ENCODE assay signal across 21 cellular contexts in genomic region chr11:68014966-68015447, GRCh38. TPM values are rescaled to one million over a fixed set of nuclear protein-coding genes. Genes with fewer than 3 reads are reported as not detected.
DNase-seq lines count a peak whose midpoint lies in the region; ATAC-seq, FAIRE-seq and TF ChIP-seq lines count a peak whose summit lies in the region.
"Had no signal": no experiment of that assay in that cellular context is flagged by ENCODE, and none has a peak within 500 bp of the region (broad histone marks: within the 10 kb centered on the region; RNA-seq: fewer than 3 reads in every experiment).

No MANE protein-coding gene starts in this region.

- no peak for DNase-seq in A549 (ENCODE audit: low read depth in 1 of 2, low spot score in 1 of 2)
- DNase-seq in Peyer's patch, result no peak
- no peak for DNase-seq in epithelial cell of proximal tubule (ENCODE audit: low read depth)
- no peak for DNase-seq in osteoblast (ENCODE audit: insufficient read length, low spot score, missing footprints)
- no peak for DNase-seq in activated T-helper 1 cell treated with anti-CD3 and anti-CD28 coated beads, Interleukin-12 subunit alpha, Interleukin-12 subunit beta, Interleukin-2, Interleukin-4 antibody, amounts not matched to agents 30 ng/mL and 10 ng/mL and 1 ng/mL, durations not matched to agents 14 hours and 24 hours and 36 hours (ENCODE audit: low spot score)
- no peak for DNase-seq in D341Med (ENCODE audit: low spot score)
- no peak for DNase-seq in WERI-Rb-1
- DNase-seq: activated CD4-positive, CD25-positive, alpha-beta regulatory T cell treated with anti-CD3 and anti-CD28 coated beads, Interleukin-2, amount 50 U/mL, for 72 hours; activated gamma-delta T cell treated with Interleukin-2 at 50 U/mL for 16 hours; CD8-positive, alpha-beta memory T cell; head of caudate nucleus; NCI-H1105; Right ventricle myocardium superior; stimulated activated CD4-positive, alpha-beta T cell treated with anti-CD3 and anti-CD28 coated beads, Interleukin-4, amount 100 ng/mL, for 1 hour; stimulated activated CD8-positive, alpha-beta memory T cell treated with anti-CD3 and anti-CD28 coated beads, Interleukin-4, amount 100 ng/mL, for 48 hours; T-helper 17 cell had no signal

- H3K4me2 ChIP-seq in A549 (peak overlapping the region; percentile 96), osteoblast (ENCODE audit: insufficient read depth, low read length) (no peak overlapping the region)

- peak overlapping the region; percentile 99 to 100 for H3K27ac ChIP-seq in A549
- H3K27ac ChIP-seq in Peyer's patch, result peak overlapping the region in 3 of 4 donors; percentile 59 to 91 (median 79)
- H3K27ac ChIP-seq in osteoblast (ENCODE audit: low read depth, low read length), result peak overlapping the region; percentile 82
- no peak overlapping the region for H3K27ac ChIP-seq in WERI-Rb-1

- CTCF ChIA-PET in A549 (lab: Yijun Ruan, JAX), result interaction anchor here (1.0 to 3.9 kb wide), 7 partner anchors 7 to 194 kb away, joined by 3 to 23 read pairs (median 4); no protein-coding TSS in a partner anchor

- H3K36me3 ChIP-seq in Peyer's patch, result no peaks in the 10 kb centered on the region
- H3K36me3 ChIP-seq in osteoblast (ENCODE audit: insufficient read depth, low read length), result peaks cover 5% of the 10 kb centered on the region
- no peaks in the 10 kb centered on the region for H3K36me3 ChIP-seq in WERI-Rb-1
- H3K36me3 ChIP-seq: thyroid gland had no signal

- H3K4me1 ChIP-seq in A549, result peaks cover 84% of the 10 kb centered on the region
- peaks cover 4 to 48% (median 5%) of the 10 kb centered on the region in 4 donors for H3K4me1 ChIP-seq in Peyer's patch
- H3K4me1 ChIP-seq in osteoblast (ENCODE audit: insufficient read depth, low read length), result peaks cover 52% of the 10 kb centered on the region

- TF ChIP-seq CTCF in A549 (IDR thresholded peaks at IDR 0.05) (no peak), Peyer's patch (IDR thresholded peaks at IDR 0.05) (peak in 1 of 6 experiments; percentile 1), epithelial cell of proximal tubule (conservative IDR thresholded peaks at IDR 0.05; ENCODE audit: low read depth, low read length) (no peak), osteoblast (IDR thresholded peaks at IDR 0.05; ENCODE audit: extremely low read depth, low read depth, low read length) (no peak), WERI-Rb-1 (IDR thresholded peaks at IDR 0.05; ENCODE audit: low read depth, low read length) (no peak)

- no peaks in the 10 kb centered on the region for H3K9me3 ChIP-seq in A549
- H3K9me3 ChIP-seq in Peyer's patch, result no peaks in the 10 kb centered on the region
- no peaks in the 10 kb centered on the region for H3K9me3 ChIP-seq in osteoblast (ENCODE audit: low read depth, low read length)
- H3K9me3 ChIP-seq in WERI-Rb-1 (ENCODE audit: severe bottlenecking), result no peaks in the 10 kb centered on the region
- H3K9me3 ChIP-seq: thyroid gland had no signal

- H2AFZ ChIP-seq in osteoblast (ENCODE audit: low read length), result no peak overlapping the region

- no peak overlapping the region for H3K4me3 Mint-ChIP-seq in activated T-helper 1 cell treated with anti-CD3 and anti-CD28 coated beads, Interleukin-12 subunit alpha, Interleukin-12 subunit beta, Interleukin-2, Interleukin-4 antibody, amounts not matched to agents 30 ng/mL and 10 ng/mL and 1 ng/mL, durations not matched to agents 14 hours and 24 hours and 36 hours
- H3K4me3 Mint-ChIP-seq: CD8-positive, alpha-beta memory T cell; T-helper 17 cell had no signal

- H4K20me1 ChIP-seq in osteoblast (ENCODE audit: insufficient read depth, low read length), result no peaks in the 10 kb centered on the region

- H3K9me3 Mint-ChIP-seq in activated T-helper 1 cell treated with anti-CD3 and anti-CD28 coated beads, Interleukin-12 subunit alpha, Interleukin-12 subunit beta, Interleukin-2, Interleukin-4 antibody, amounts not matched to agents 30 ng/mL and 10 ng/mL and 1 ng/mL, durations not matched to agents 14 hours and 24 hours and 36 hours, result no peaks in the 10 kb centered on the region
- H3K9me3 Mint-ChIP-seq: CD8-positive, alpha-beta memory T cell had no signal

- no peak for TF ChIP-seq EP300 in A549 (IDR thresholded peaks at IDR 0.05)

- H3K27me3 ChIP-seq in Peyer's patch (no peaks in the 10 kb centered on the region), osteoblast (ENCODE audit: insufficient read depth, low read length) (no peaks in the 10 kb centered on the region), WERI-Rb-1 (ENCODE audit: insufficient read depth, low read depth, severe bottlenecking) (no peaks in the 10 kb centered on the region)
- H3K27me3 ChIP-seq: thyroid gland had no signal

- no peaks in the 10 kb centered on the region for H3K27me3 Mint-ChIP-seq in activated T-helper 1 cell treated with anti-CD3 and anti-CD28 coated beads, Interleukin-12 subunit alpha, Interleukin-12 subunit beta, Interleukin-2, Interleukin-4 antibody, amounts not matched to agents 30 ng/mL and 10 ng/mL and 1 ng/mL, durations not matched to agents 14 hours and 24 hours and 36 hours (ENCODE audit: insufficient read depth)

- WGBS in A549 (ENCODE audit: missing lambda C conversion rate), result 0% methylated on average over 2 of the region's 18 CpGs

- ATAC-seq in A549 (no peak), HG02973 (IDR thresholded peaks at IDR 0.05; ENCODE audit: unreplicated experiment) (no peak)
- ATAC-seq: right cardiac atrium had no signal

- peaks cover 32% of the 10 kb centered on the region for H3K79me2 ChIP-seq in osteoblast (ENCODE audit: insufficient read depth, low read length)

- intact Hi-C loops in activated T-helper 1 cell treated with anti-CD3 and anti-CD28 coated beads, Interleukin-12 subunit alpha, Interleukin-12 subunit beta, Interleukin-2, Interleukin-4 antibody, amounts not matched to agents 30 ng/mL and 10 ng/mL and 1 ng/mL, durations not matched to agents 14 hours and 24 hours and 36 hours (cut with micrococcal nuclease), result no loop called here

- no peak for TF ChIP-seq RAD21 in A549 (conservative IDR thresholded peaks at IDR 0.05 in 1 of 2, IDR thresholded peaks at IDR 0.05 in 1 of 2)

- FAIRE-seq in A549 (lab: Jason Lieb, UNC), result no peak
- FAIRE-seq: A204.1, colon had no signal

- H3K27ac Mint-ChIP-seq in activated T-helper 1 cell treated with anti-CD3 and anti-CD28 coated beads, Interleukin-12 subunit alpha, Interleukin-12 subunit beta, Interleukin-2, Interleukin-4 antibody, amounts not matched to agents 30 ng/mL and 10 ng/mL and 1 ng/mL, durations not matched to agents 14 hours and 24 hours and 36 hours, result no peak overlapping the region
- H3K27ac Mint-ChIP-seq: T-helper 17 cell had no signal

- H3K4me3 ChIP-seq in A549, result peak overlapping the region; percentile 20; the same call in 2 of the 3 replicates
- H3K4me3 ChIP-seq in Peyer's patch, result peak overlapping the region in 1 of 4 donors; percentile 2
- H3K4me3 ChIP-seq in epithelial cell of proximal tubule (ENCODE audit: low read depth, low read length), result peak overlapping the region; percentile 15
- H3K4me3 ChIP-seq in osteoblast (ENCODE audit: insufficient read depth, low read length), result no peak overlapping the region
- H3K4me3 ChIP-seq in WERI-Rb-1 (ENCODE audit: low read depth, low read length), result no peak overlapping the region
- H3K4me3 ChIP-seq: thyroid gland had no signal

- no peaks in the 10 kb centered on the region for H3K36me3 Mint-ChIP-seq in activated T-helper 1 cell treated with anti-CD3 and anti-CD28 coated beads, Interleukin-12 subunit alpha, Interleukin-12 subunit beta, Interleukin-2, Interleukin-4 antibody, amounts not matched to agents 30 ng/mL and 10 ng/mL and 1 ng/mL, durations not matched to agents 14 hours and 24 hours and 36 hours (ENCODE audit: low read depth)
- H3K36me3 Mint-ChIP-seq: CD8-positive, alpha-beta memory T cell had no signal

- H3K4me1 Mint-ChIP-seq in activated T-helper 1 cell treated with anti-CD3 and anti-CD28 coated beads, Interleukin-12 subunit alpha, Interleukin-12 subunit beta, Interleukin-2, Interleukin-4 antibody, amounts not matched to agents 30 ng/mL and 10 ng/mL and 1 ng/mL, durations not matched to agents 14 hours and 24 hours and 36 hours (ENCODE audit: low read depth), result no peaks in the 10 kb centered on the region
- H3K4me1 Mint-ChIP-seq: CD8-positive, alpha-beta memory T cell had no signal

- POLR2A ChIA-PET in A549 (lab: Yijun Ruan, JAX), result interaction anchor here (1.0 to 3.8 kb wide), 7 partner anchors 12 to 28 kb away, joined by 3 to 37 read pairs (median 7); partner anchors contain the start of gene NDUFS8

- TF ChIP-seq POLR2A in A549 (IDR thresholded peaks at IDR 0.05; ENCODE audit: low read length), result peak; percentile 33; the same call in 1 of the 2 replicates
- no peak for TF ChIP-seq POLR2A in Peyer's patch (IDR thresholded peaks at IDR 0.05)

RNA-seq across cellular contexts. Expression of gene ALDH3B1, which starts 4.9 kb away (rescaled TPM):
- polyA plus RNA-seq in A549 (2011; rRNA removed), result 109 and 130 TPM in 2 replicates
- polyA plus RNA-seq in A549 (2012; cell fraction: cytosol; rRNA removed), result 155 and 214 TPM in 2 replicates
- polyA plus RNA-seq in A549 (2012; cell fraction: nucleus; rRNA removed), result 236 and 305 TPM in 2 replicates
- 93.7 to 104 TPM (median 94.4 TPM) in 3 replicates for polyA plus RNA-seq in A549 (2017; fragmentation: RNase III; extraction: RNeasy Plus Mini Kit Qiagen cat#74134 plus additional on column Dnase treatment)
- 46.0 and 65.0 TPM in 2 replicates for polyA minus RNA-seq in A549 (2011; rRNA and poly(A)+ RNA removed)
- 10 to 100 TPM; 14.9 to 53.5 (median 37.0) TPM for total RNA-seq in Peyer's patch
- 3.9 and 4.4 TPM in 2 replicates for total RNA-seq in epithelial cell of proximal tubule
- 59.5 and 63.0 TPM in 2 replicates for total RNA-seq in osteoblast
- total RNA-seq in activated T-helper 1 cell treated with anti-CD3 and anti-CD28 coated beads, Interleukin-12 subunit alpha, Interleukin-12 subunit beta, Interleukin-2, Interleukin-4 antibody, amounts not matched to agents 30 ng/mL and 10 ng/mL and 1 ng/mL, durations not matched to agents 14 hours and 24 hours and 36 hours, result not detected in 2 replicates

RNA-seq across cellular contexts. Expression of gene UNC93B1, which starts 11.1 kb away (rescaled TPM):
- 49.4 and 55.5 TPM in 2 replicates for polyA plus RNA-seq in A549 (2011; rRNA removed)
- polyA plus RNA-seq in A549 (2012; cell fraction: cytosol; rRNA removed), result 69.3 and 103 TPM in 2 replicates
- 270 and 373 TPM in 2 replicates for polyA plus RNA-seq in A549 (2012; cell fraction: nucleus; rRNA removed)
- polyA plus RNA-seq in A549 (2017; fragmentation: RNase III; extraction: RNeasy Plus Mini Kit Qiagen cat#74134 plus additional on column Dnase treatment), result 43.7 to 51.2 TPM (median 47.1 TPM) in 3 replicates
- polyA minus RNA-seq in A549 (2011; rRNA and poly(A)+ RNA removed), result 103 and 125 TPM in 2 replicates
- total RNA-seq in Peyer's patch, result 100 to 1,000 TPM in 1 of 4 donors, 10 to 100 TPM in 3; 68.7 to 154 (median 91.6) TPM
- total RNA-seq in epithelial cell of proximal tubule, result 16.3 and 37.4 TPM in 2 replicates
- total RNA-seq in osteoblast, result 36.5 and 39.8 TPM in 2 replicates
- 13.9 and 14.8 TPM in 2 replicates for total RNA-seq in activated T-helper 1 cell treated with anti-CD3 and anti-CD28 coated beads, Interleukin-12 subunit alpha, Interleukin-12 subunit beta, Interleukin-2, Interleukin-4 antibody, amounts not matched to agents 30 ng/mL and 10 ng/mL and 1 ng/mL, durations not matched to agents 14 hours and 24 hours and 36 hours

RNA-seq across cellular contexts. Expression of gene NDUFS8, which starts 15.5 kb away (rescaled TPM):
- polyA plus RNA-seq in A549 (2011; rRNA removed), result 71.0 and 73.7 TPM in 2 replicates
- polyA plus RNA-seq in A549 (2012; cell fraction: cytosol; rRNA removed), result 361 and 428 TPM in 2 replicates
- 379 and 494 TPM in 2 replicates for polyA plus RNA-seq in A549 (2012; cell fraction: nucleus; rRNA removed)
- polyA plus RNA-seq in A549 (2017; fragmentation: RNase III; extraction: RNeasy Plus Mini Kit Qiagen cat#74134 plus additional on column Dnase treatment), result 283 to 300 TPM (median 298 TPM) in 3 replicates
- 93.4 and 105 TPM in 2 replicates for polyA minus RNA-seq in A549 (2011; rRNA and poly(A)+ RNA removed)
- total RNA-seq in Peyer's patch, result 100 to 1,000 TPM; 153 to 195 (median 162) TPM
- 240 and 345 TPM in 2 replicates for total RNA-seq in epithelial cell of proximal tubule
- 60.7 and 73.1 TPM in 2 replicates for total RNA-seq in osteoblast
- total RNA-seq in activated T-helper 1 cell treated with anti-CD3 and anti-CD28 coated beads, Interleukin-12 subunit alpha, Interleukin-12 subunit beta, Interleukin-2, Interleukin-4 antibody, amounts not matched to agents 30 ng/mL and 10 ng/mL and 1 ng/mL, durations not matched to agents 14 hours and 24 hours and 36 hours, result 137 and 144 TPM in 2 replicates

RNA-seq across cellular contexts. Expression of gene TCIRG1, which starts 23.8 kb away (rescaled TPM):
- polyA plus RNA-seq in A549 (2011; rRNA removed), result 36.3 and 49.4 TPM in 2 replicates
- 99.5 and 132 TPM in 2 replicates for polyA plus RNA-seq in A549 (2012; cell fraction: cytosol; rRNA removed)
- 1,336 and 1,871 TPM in 2 replicates for polyA plus RNA-seq in A549 (2012; cell fraction: nucleus; rRNA removed)
- polyA plus RNA-seq in A549 (2017; fragmentation: RNase III; extraction: RNeasy Plus Mini Kit Qiagen cat#74134 plus additional on column Dnase treatment), result 94.9 to 120 TPM (median 115 TPM) in 3 replicates
- 33.0 and 50.4 TPM in 2 replicates for polyA minus RNA-seq in A549 (2011; rRNA and poly(A)+ RNA removed)
- 100 to 1,000 TPM; 239 to 586 (median 464) TPM for total RNA-seq in Peyer's patch
- 100 and 156 TPM in 2 replicates for total RNA-seq in epithelial cell of proximal tubule
- total RNA-seq in osteoblast, result 85.4 and 87.5 TPM in 2 replicates
- total RNA-seq in activated T-helper 1 cell treated with anti-CD3 and anti-CD28 coated beads, Interleukin-12 subunit alpha, Interleukin-12 subunit beta, Interleukin-2, Interleukin-4 antibody, amounts not matched to agents 30 ng/mL and 10 ng/mL and 1 ng/mL, durations not matched to agents 14 hours and 24 hours and 36 hours, result 142 and 152 TPM in 2 replicates

Comparison
In these comparisons a context has a peak if more than half of its experiments do, and no peak if none do; other contexts are left out.
1. H3K4me3 ChIP-seq: peak in A549 (single experiment) and epithelial cell of proximal tubule (single experiment); none in osteoblast (single experiment) and WERI-Rb-1 (single experiment).